Comparison of ENCODE assay signal across 8 cellular contexts in the genomic region with DNA sequence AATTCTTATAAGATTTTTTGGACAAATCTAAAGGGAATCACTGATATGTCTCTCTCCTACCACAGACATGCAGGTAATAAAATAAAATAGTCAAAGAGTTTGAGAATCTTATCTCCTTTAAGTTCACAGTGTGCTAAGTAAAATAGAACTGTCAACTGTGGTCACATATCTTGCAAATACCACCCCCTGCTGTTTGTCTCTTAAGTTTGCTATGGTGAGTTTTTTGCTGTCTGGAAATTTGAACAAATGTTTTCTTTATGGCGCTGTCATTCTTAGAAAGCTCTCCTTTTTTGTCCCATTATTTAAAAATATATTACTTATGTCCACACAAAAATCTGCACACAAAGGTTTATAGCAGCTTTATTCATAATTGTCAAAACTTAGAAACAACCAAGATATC. TPM values are rescaled to one million over a fixed set of nuclear protein-coding genes. Genes with fewer than 3 reads are reported as not detected.
A peak's percentile ranks its signal among the peaks of the same experiment; 100 is the strongest.
DNase-seq lines count a peak whose midpoint lies in the region; ATAC-seq and TF ChIP-seq lines count a peak whose summit lies in the region.

No MANE protein-coding gene starts in this region.

- DNase-seq in activated T-cell treated with anti-CD3 and anti-CD28 coated beads, Interleukin-2, amount 50 U/mL, for 4 hours: no peak
- DNase-seq in activated T-cell treated with anti-CD3 and anti-CD28 coated beads, Interleukin-2, amount 50 U/mL, for 1 hour: no peak
- DNase-seq in OCI-LY7 (ENCODE audit: low spot score) (no peak), epithelial cell of esophagus (ENCODE audit: low read depth) (peak; percentile 34), amniotic stem cell (lab: John Stamatoyannopoulos, UW) (no peak)
- no peak for DNase-seq in stimulated activated effector memory CD8-positive, alpha-beta T cell treated with anti-CD3 and anti-CD28 coated beads, Interleukin-12 subunit alpha, Interleukin-12 subunit beta, amount 100 ng/mL, for 72 hours (ENCODE audit: low spot score in 2 of 2)
- DNase-seq in activated CD4-positive, CD25-positive, alpha-beta regulatory T cell (lab: John Stamatoyannopoulos, UW): no peak

- TF ChIP-seq CTCF in OCI-LY7 (conservative IDR thresholded peaks at IDR 0.05; ENCODE audit: low read length) (peak; percentile 66), epithelial cell of esophagus (IDR thresholded peaks at IDR 0.05; ENCODE audit: insufficient read depth, low read depth, low read length, missing control alignments) (no peak)

- H3K4me2 ChIP-seq in OCI-LY7 (ENCODE audit: low read length): no peak overlapping the region

- H4K20me1 ChIP-seq in OCI-LY7 (ENCODE audit: insufficient read depth, low read length): no peaks in the 10 kb centered on the region

- H3K4me3 Mint-ChIP-seq in activated T-cell treated with anti-CD3 and anti-CD28 coated beads, Interleukin-2, amount 50 U/mL, for 4 hours: peak overlapping the region; percentile 63
- H3K4me3 Mint-ChIP-seq in stimulated activated effector memory CD8-positive, alpha-beta T cell treated with anti-CD3 and anti-CD28 coated beads, Interleukin-12 subunit alpha, Interleukin-12 subunit beta, amount 100 ng/mL, for 72 hours: peak overlapping the region; percentile 41

- H3K36me3 ChIP-seq in OCI-LY7 (ENCODE audit: insufficient read depth, low read length): no peaks in the 10 kb centered on the region

- CTCF ChIA-PET in OCI-LY7 (lab: Charles Lee; ENCODE audit: unreplicated experiment): no interaction called here

- H3K9me3 Mint-ChIP-seq in activated T-cell treated with anti-CD3 and anti-CD28 coated beads, Interleukin-2, amount 50 U/mL, for 4 hours: peaks cover 10% of the 10 kb centered on the region
- H3K9me3 Mint-ChIP-seq in stimulated activated effector memory CD8-positive, alpha-beta T cell treated with anti-CD3 and anti-CD28 coated beads, Interleukin-12 subunit alpha, Interleukin-12 subunit beta, amount 100 ng/mL, for 72 hours: peaks cover 2% of the 10 kb centered on the region

- H3K4me1 ChIP-seq in OCI-LY7 (ENCODE audit: insufficient read depth, low read length, poor library complexity, severe bottlenecking): no peaks in the 10 kb centered on the region

- POLR2A ChIA-PET in OCI-LY7 (lab: Charles Lee): no interaction called here

- H3K27ac Mint-ChIP-seq in stimulated activated effector memory CD8-positive, alpha-beta T cell treated with anti-CD3 and anti-CD28 coated beads, Interleukin-12 subunit alpha, Interleukin-12 subunit beta, amount 100 ng/mL, for 72 hours: peak overlapping the region; percentile 99

- no peaks in the 10 kb centered on the region for H3K9me2 ChIP-seq in OCI-LY7 (ENCODE audit: insufficient read depth, low read length)

- no peak for ATAC-seq in activated T-cell treated with anti-CD3 and anti-CD28 coated beads, Interleukin-2, amount 50 U/mL, for 4 hours
- ATAC-seq in stimulated activated effector memory CD8-positive, alpha-beta T cell treated with anti-CD3 and anti-CD28 coated beads, Interleukin-12 subunit alpha, Interleukin-12 subunit beta, amount 100 ng/mL, for 72 hours: no peak
- no peak for ATAC-seq in GM18909 (IDR thresholded peaks at IDR 0.05; ENCODE audit: poor library complexity, unreplicated experiment)

- no peaks in the 10 kb centered on the region for H3K27me3 Mint-ChIP-seq in activated T-cell treated with anti-CD3 and anti-CD28 coated beads, Interleukin-2, amount 50 U/mL, for 4 hours (ENCODE audit: low read depth)

- no peaks in the 10 kb centered on the region for H3K36me3 Mint-ChIP-seq in activated T-cell treated with anti-CD3 and anti-CD28 coated beads, Interleukin-2, amount 50 U/mL, for 4 hours (ENCODE audit: insufficient read depth)
- peaks cover 7% of the 10 kb centered on the region for H3K36me3 Mint-ChIP-seq in stimulated activated effector memory CD8-positive, alpha-beta T cell treated with anti-CD3 and anti-CD28 coated beads, Interleukin-12 subunit alpha, Interleukin-12 subunit beta, amount 100 ng/mL, for 72 hours

- H3K9me3 ChIP-seq in OCI-LY7 (ENCODE audit: low read length): no peaks in the 10 kb centered on the region

- H3K4me3 ChIP-seq in OCI-LY7 (ENCODE audit: low read depth, low read length, poor library complexity, severe bottlenecking) (no peak overlapping the region), epithelial cell of esophagus (ENCODE audit: low read length) (no peak overlapping the region)

- H3K79me2 ChIP-seq in OCI-LY7 (ENCODE audit: insufficient read depth, low read depth, low read length): no peaks in the 10 kb centered on the region

- no peak overlapping the region for H2AFZ ChIP-seq in OCI-LY7 (ENCODE audit: low read length)

- no peak overlapping the region for H3K27ac ChIP-seq in OCI-LY7 (ENCODE audit: low read depth, low read length, poor library complexity, severe bottlenecking)

- H3K4me1 Mint-ChIP-seq in activated T-cell treated with anti-CD3 and anti-CD28 coated beads, Interleukin-2, amount 50 U/mL, for 4 hours (ENCODE audit: low read depth): peaks cover 44% of the 10 kb centered on the region
- peaks cover 40% of the 10 kb centered on the region for H3K4me1 Mint-ChIP-seq in stimulated activated effector memory CD8-positive, alpha-beta T cell treated with anti-CD3 and anti-CD28 coated beads, Interleukin-12 subunit alpha, Interleukin-12 subunit beta, amount 100 ng/mL, for 72 hours

- intact Hi-C loops in OCI-LY7 (cut with micrococcal nuclease; ENCODE audit: unreplicated experiment): loop anchor here (5.0 kb wide), 1 partner anchor 310 kb away; no protein-coding TSS in a partner anchor

- no TSS peak for BruUV-seq in OCI-LY7 (replicated peaks; lab: Mats Ljungman, UMichigan)

RNA-seq across cellular contexts. Expression of gene GIMAP5, which starts 19.6 kb away (rescaled TPM):
- total RNA-seq in activated T-cell treated with anti-CD3 and anti-CD28 coated beads, Interleukin-2, amount 50 U/mL, for 4 hours: 10 to 100 TPM; 44.1 to 52.2 (median 50.2) TPM
- total RNA-seq in OCI-LY7 (2014; rRNA removed; shearing (Covaris generic)): not detected in 2 replicates
- not detected in 2 replicates for total RNA-seq in OCI-LY7 (2022)

RNA-seq across cellular contexts. Expression of gene GIMAP1, which starts 40.4 kb away (rescaled TPM):
- total RNA-seq in activated T-cell treated with anti-CD3 and anti-CD28 coated beads, Interleukin-2, amount 50 U/mL, for 4 hours: 1 to 10 TPM; 2.1 to 2.7 (median 2.1) TPM
- total RNA-seq in OCI-LY7 (2014; rRNA removed; shearing (Covaris generic)): not detected in 2 replicates
- not detected in 2 replicates for total RNA-seq in OCI-LY7 (2022)

RNA-seq across cellular contexts. Expression of gene TMEM176B, which starts 43.3 kb away (rescaled TPM):
- total RNA-seq in activated T-cell treated with anti-CD3 and anti-CD28 coated beads, Interleukin-2, amount 50 U/mL, for 4 hours: under 1 TPM; 0.24 to 0.58 (median 0.33) TPM
- total RNA-seq in OCI-LY7 (2014; rRNA removed; shearing (Covaris generic)): 0.09 TPM in 1 of 2 replicates, not detected in the other
- total RNA-seq in OCI-LY7 (2022): 0.37 TPM in 1 of 2 replicates, not detected in the other

RNA-seq across cellular contexts. Expression of gene TMEM176A, which starts 43.7 kb away (rescaled TPM):
- under 1 TPM; 0.20 to 0.24 (median 0.22) TPM for total RNA-seq in activated T-cell treated with anti-CD3 and anti-CD28 coated beads, Interleukin-2, amount 50 U/mL, for 4 hours
- not detected in 2 replicates for total RNA-seq in OCI-LY7 (2014; rRNA removed; shearing (Covaris generic))
- not detected in 2 replicates for total RNA-seq in OCI-LY7 (2022)

Comparison
In these comparisons a context has a peak if more than half of its experiments do, and no peak if none do; other contexts are left out.
1. RNA of gene GIMAP5, which starts 19.6 kb away (total RNA-seq): 44.1 to 52.2 TPM in activated T-cell treated with anti-CD3 and anti-CD28 coated beads, Interleukin-2, amount 50 U/mL, for 4 hours; not detected in OCI-LY7; every median in the first group is over 10 times any median in the second.